In genomic region chr2:11655495-11655894, GRCh38 we compare ENCODE assay signal across 22 cellular contexts. TPM values are rescaled to one million over a fixed set of nuclear protein-coding genes. Genes with fewer than 3 reads are reported as not detected.
"Had no signal": no experiment of that assay in that cellular context is flagged by ENCODE, and none has a peak within 500 bp of the region (broad histone marks: within the 10 kb centered on the region; RNA-seq: fewer than 3 reads in every experiment).

No MANE protein-coding gene starts in this region.

- H3K4me1 ChIP-seq: SJSA1 had no signal

- H3K4me3 ChIP-seq: SJSA1 had no signal

- DNase-seq: activated B cell treated with CpG ODN at 0.5 μM for 24 hours; activated CD4-positive, alpha-beta memory T cell treated with anti-CD3 and anti-CD28 coated beads for 36 hours; activated CD4-positive, alpha-beta T cell treated with anti-CD3 and anti-CD28 coated beads for 1 hour; activated CD4-positive, alpha-beta T cell treated with anti-CD3 and anti-CD28 coated beads, Interleukin-2, amount 10 ng/mL, durations not matched to agents 7 days and 5 days; activated CD8-positive, alpha-beta memory T cell treated with anti-CD3 and anti-CD28 coated beads for 24 hours; activated gamma-delta T cell; activated naive CD4-positive, alpha-beta T cell treated with anti-CD3 and anti-CD28 coated beads for 36 hours; activated T-cell treated with anti-CD3 and anti-CD28 coated beads, Interleukin-2, amount 50 U/mL, for 48 hours; amygdala; MM.1S; NCI-H1105 treated with DMSO at 0.1 percent for 48 hours; NCI-H1436 treated with DMSO at 0.1 percent for 48 hours; NCI-H187; NCI-H2081; NCI-H510A treated with DMSO at 0.1 percent for 48 hours; SHP77; T-helper 17 cell; T-helper 9 cell had no signal

- FAIRE-seq: astrocyte, RCC 7860 had no signal

- H3K36me3 ChIP-seq: SJSA1 had no signal

- H3K9me3 ChIP-seq: SJSA1 had no signal

- H3K27ac ChIP-seq: SJSA1 had no signal

- ATAC-seq: activated T-helper 17 cell treated with anti-CD3 and anti-CD28 coated beads, Interleukin-2, amount 50 U/mL, for 72 hours; T-helper 17 cell had no signal

RNA-seq across cellular contexts. Expression of gene NTSR2, which starts 14.5 kb away (rescaled TPM):
- total RNA-seq: activated B cell treated with CpG ODN at 0.5 μM for 24 hours; activated CD4-positive, alpha-beta memory T cell treated with anti-CD3 and anti-CD28 coated beads for 36 hours; activated CD4-positive, alpha-beta T cell treated with anti-CD3 and anti-CD28 coated beads, Interleukin-2, amount 10 ng/mL, durations not matched to agents 7 days and 5 days; activated naive CD4-positive, alpha-beta T cell treated with anti-CD3 and anti-CD28 coated beads for 36 hours; activated T-helper 17 cell treated with anti-CD3 and anti-CD28 coated beads, Interleukin-2, amount 50 U/mL, for 72 hours; astrocyte; SJSA1; T-helper 17 cell had no signal
